8 cellular contexts compared by ENCODE assay signal in genomic region chr2:26245810-26246209, GRCh38. TPM values are rescaled to one million over a fixed set of nuclear protein-coding genes. Genes with fewer than 3 reads are reported as not detected.
A peak's percentile ranks its signal among the peaks of the same experiment; 100 is the strongest.
DNase-seq lines count a peak whose midpoint lies in the region; ATAC-seq, FAIRE-seq and TF ChIP-seq lines count a peak whose summit lies in the region.

No MANE protein-coding gene starts in this region.

- intact Hi-C loops in IMR-90 (cut with micrococcal nuclease): loop anchor here (10.0 kb wide), 1 partner anchor 329 kb away; no protein-coding TSS in a partner anchor
- intact Hi-C loops in lower lobe of right lung (cut with DNase I): no loop called here
- intact Hi-C loops in vagina (cut with DNase I): no loop called here

- peak overlapping the region; percentile 43; the same call in 1 of the 2 replicates for H3K23ac ChIP-seq in IMR-90 (ENCODE audit: low read depth, low read length)

- CTCF ChIA-PET in IMR-90 (lab: Yijun Ruan, JAX): no interaction called here

- no CpG with 5 or more reads among the region's 3 CpGs for WGBS in IMR-90 (ENCODE audit: extremely low coverage in 2 of 2, insufficient read length in 1 of 2), 2 experiments

- in situ Hi-C loops in IMR-90 (cut with MboI; ENCODE audit: low sequenced_read_pairs) (no loop called here), astrocyte of the cerebellum (cut with HindIII; ENCODE audit: low sequenced_read_pairs) (no loop called here)

- peaks cover 8% of the 10 kb centered on the region for H3K9me1 ChIP-seq in IMR-90 (ENCODE audit: insufficient read depth, low read length)

- no TSS peak for BruUV-seq in IMR-90 (replicated peaks; lab: Mats Ljungman, UMichigan)

- H3K27me3 ChIP-seq in IMR-90 (ENCODE audit: control insufficient read depth, insufficient read depth, low read length) (no peaks in the 10 kb centered on the region), lower lobe of right lung (ENCODE audit: low read depth) (no peaks in the 10 kb centered on the region), vagina (no peaks in the 10 kb centered on the region)

- H3K36me3 ChIP-seq in IMR-90 (ENCODE audit: control insufficient read depth, insufficient read depth, low read length) (no peaks in the 10 kb centered on the region), lower lobe of right lung (no peaks in the 10 kb centered on the region), vagina (no peaks in the 10 kb centered on the region)

- peak overlapping the region; percentile 70; the same call in 1 of the 2 replicates for H3K9ac ChIP-seq in IMR-90 (ENCODE audit: low read depth, low read length)

- H2AK5ac ChIP-seq in IMR-90 (ENCODE audit: low read depth, low read length): no peak overlapping the region

- TF ChIP-seq POLR2A in IMR-90 (IDR thresholded peaks at IDR 0.05; ENCODE audit: low read depth, low read length) (no peak), vagina (IDR thresholded peaks at IDR 0.05) (no peak)

- no peak overlapping the region for H2BK15ac ChIP-seq in IMR-90 (ENCODE audit: low read depth, low read length)

- H2BK5ac ChIP-seq in IMR-90 (ENCODE audit: low read depth, low read length, poor library complexity, severe bottlenecking): no peak overlapping the region

- H3K4me3 ChIP-seq in IMR-90 (ENCODE audit: insufficient read depth, low read depth, low read length) (peak overlapping the region; percentile 91), astrocyte of the cerebellum (ENCODE audit: low read depth, low read length) (peak overlapping the region; percentile 99), lower lobe of right lung (peak overlapping the region; percentile 89), vagina (peak overlapping the region; percentile 71 to 96)

- TF ChIP-seq CTCF in IMR-90 (conservative IDR thresholded peaks at IDR 0.05; ENCODE audit: low read depth, low read length): no peak
- no peak for TF ChIP-seq CTCF in astrocyte of the cerebellum (IDR thresholded peaks at IDR 0.05; ENCODE audit: low read depth, low read length, missing control alignments)
- TF ChIP-seq CTCF in lower lobe of right lung (IDR thresholded peaks at IDR 0.05): no peak
- no peak for TF ChIP-seq CTCF in vagina (IDR thresholded peaks at IDR 0.05)

- no peak for TF ChIP-seq RAD21 in IMR-90 (IDR thresholded peaks at IDR 0.05; ENCODE audit: low read length)

- peaks cover 5% of the 10 kb centered on the region for H3K4me1 ChIP-seq in IMR-90 (ENCODE audit: control insufficient read depth, insufficient read depth, low read length)
- H3K4me1 ChIP-seq in lower lobe of right lung: peaks cover 44% of the 10 kb centered on the region
- peaks cover 47% of the 10 kb centered on the region for H3K4me1 ChIP-seq in vagina

- peak overlapping the region; percentile 73; the same call in 1 of the 2 replicates for H3K14ac ChIP-seq in IMR-90 (replicated peaks; ENCODE audit: low read depth, low read length)

- peak; percentile 37 for DNase-seq in ELR (ENCODE audit: low read depth)
- DNase-seq in IMR-90: peak; percentile 40
- no peak for DNase-seq in astrocyte of the cerebellum (ENCODE audit: low read depth)
- no peak for DNase-seq in lower lobe of right lung
- no peak for DNase-seq in vagina (ENCODE audit: extremely low spot score in 2 of 2)
- no peak for DNase-seq in NCI-H1092 (lab: John Stamatoyannopoulos, UW)
- no peak for DNase-seq in HTR-8/SVneo (ENCODE audit: insufficient read length, low spot score)

- no peak overlapping the region for H2BK120ac ChIP-seq in IMR-90 (ENCODE audit: low read depth, low read length)

- no peak overlapping the region for H3K27ac ChIP-seq in IMR-90 (ENCODE audit: insufficient read depth, low read length)
- H3K27ac ChIP-seq in lower lobe of right lung: peak overlapping the region; percentile 96
- peak overlapping the region; percentile 96 for H3K27ac ChIP-seq in vagina

- no peak overlapping the region for H4K5ac ChIP-seq in IMR-90 (ENCODE audit: low read depth, low read length)

- no peak overlapping the region for H2BK20ac ChIP-seq in IMR-90 (ENCODE audit: low read depth, low read length)

- no peak overlapping the region for H2AK9ac ChIP-seq in IMR-90 (replicated peaks; ENCODE audit: low read depth, low read length, poor library complexity)

- no peak overlapping the region for H3K18ac ChIP-seq in IMR-90 (ENCODE audit: low read depth, low read length)

- dilution Hi-C loops in IMR-90 (cut with HindIII; ENCODE audit: low sequenced_read_pairs, unreplicated experiment): no loop called here

- POLR2A ChIA-PET in IMR-90 (lab: Charles Lee; ENCODE audit: unreplicated experiment): no interaction called here

- H3K4ac ChIP-seq in IMR-90 (ENCODE audit: low read depth, low read length): no peak overlapping the region; the same call in 1 of the 2 replicates

- H3K9me3 ChIP-seq in IMR-90 (ENCODE audit: control insufficient read depth, insufficient read depth, low read length) (no peaks in the 10 kb centered on the region), lower lobe of right lung (no peaks in the 10 kb centered on the region), vagina (no peaks in the 10 kb centered on the region)

- peaks cover 23 to 60% of the 10 kb centered on the region in 2 experiments for H3K79me1 ChIP-seq in IMR-90 (ENCODE audit: low read depth in 1 of 2, low read length in 2 of 2)

- no peak overlapping the region for H2AFZ ChIP-seq in IMR-90 (replicated peaks; ENCODE audit: low read length, poor library complexity)

- H4K20me1 ChIP-seq in IMR-90 (ENCODE audit: insufficient read depth, low read length): peaks cover 11% of the 10 kb centered on the region; the same call in 1 of the 2 replicates

- no peak overlapping the region for H4K8ac ChIP-seq in IMR-90 (ENCODE audit: low read depth in 2 of 2, low read length in 2 of 2)

- peak overlapping the region; percentile 94 for H3K4me2 ChIP-seq in IMR-90 (ENCODE audit: low read depth, low read length)

- no peak overlapping the region for H3K56ac ChIP-seq in IMR-90 (ENCODE audit: extremely low read depth, insufficient read depth, low read length)

- no peak for FAIRE-seq in HTR-8/SVneo (lab: Jason Lieb, UNC)

- ATAC-seq in GM21381 (IDR thresholded peaks at IDR 0.05; ENCODE audit: unreplicated experiment) (peak; percentile 54), IMR-90 (ENCODE audit: low read depth) (no peak), lower lobe of right lung (no peak)

- no peak overlapping the region for H4K91ac ChIP-seq in IMR-90 (ENCODE audit: insufficient read depth, low read depth, low read length)

TF ChIP-seq in IMR-90, 13 proteins besides CTCF, POLR2A, EP300 and RAD21:
- TF ChIP-seq MXI1 (IDR thresholded peaks at IDR 0.05; ENCODE audit: borderline replicate concordance, low read depth, low read length) (no peak), MAZ (IDR thresholded peaks at IDR 0.05; ENCODE audit: borderline replicate concordance, low read depth, low read length) (no peak)

RNA-seq across cellular contexts. Expression of gene HADHB, which starts 1.1 kb away (rescaled TPM):
- total RNA-seq in IMR-90 (2012; rRNA removed) (79.8 and 80.5 TPM in 2 replicates), lower lobe of right lung (119 TPM), vagina (127 TPM)
- polyA plus RNA-seq in IMR-90 (2012; rRNA removed): 62.0 and 67.9 TPM in 2 replicates
- polyA plus RNA-seq in IMR-90 (2012; cell fraction: cytosol; rRNA removed): 34.5 and 64.4 TPM in 2 replicates
- polyA plus RNA-seq in IMR-90 (2012; cell fraction: nucleus; rRNA removed; ENCODE audit: low replicate concordance): 13.4 and 56.2 TPM in 2 replicates

RNA-seq across cellular contexts. Expression of gene HADHA, which starts 1.4 kb away (rescaled TPM):
- 111 TPM in 2 replicates for total RNA-seq in IMR-90 (2012; rRNA removed)
- polyA plus RNA-seq in IMR-90 (2012; rRNA removed): 50.4 and 52.7 TPM in 2 replicates
- polyA plus RNA-seq in IMR-90 (2012; cell fraction: cytosol; rRNA removed): 19.6 and 40.0 TPM in 2 replicates
- polyA plus RNA-seq in IMR-90 (2012; cell fraction: nucleus; rRNA removed; ENCODE audit: low replicate concordance): 16.9 and 44.8 TPM in 2 replicates
- total RNA-seq in lower lobe of right lung: 130 TPM
- 124 TPM for total RNA-seq in vagina

Comparison
In these comparisons a context has a peak if more than half of its experiments do, and no peak if none do; other contexts are left out.
1. DNase-seq: peak in ELR (single experiment) and IMR-90 (single experiment); none in astrocyte of the cerebellum (single experiment), lower lobe of right lung (single experiment), vagina (0 of 2), NCI-H1092 (single experiment) and HTR-8/SVneo (single experiment).
2. Peak in every context shown above with its lines, with median percentiles within 50 percentile points of each other: H3K4me3 ChIP-seq.